26 cellular contexts compared by ENCODE assay signal in the genomic region with DNA sequence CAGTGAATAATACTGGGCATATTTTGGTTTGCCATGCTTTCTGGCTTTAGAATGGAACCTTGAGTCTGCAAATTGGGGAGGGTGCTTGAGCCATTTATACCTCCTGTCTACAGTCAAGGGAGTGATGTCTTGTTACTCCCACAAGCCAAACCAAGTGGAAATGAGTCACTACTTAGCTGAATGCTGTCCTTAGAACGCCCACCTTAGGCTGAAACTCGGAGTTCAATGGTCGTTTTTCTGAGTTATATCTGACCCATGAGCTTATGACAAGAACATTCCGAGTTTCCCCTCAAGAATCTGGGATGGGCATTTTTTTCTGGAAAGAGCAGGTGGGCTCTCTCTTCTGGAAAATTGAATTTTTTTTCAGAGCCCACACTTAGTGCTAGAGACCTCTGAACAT. TPM values are rescaled to one million over a fixed set of nuclear protein-coding genes. Genes with fewer than 3 reads are reported as not detected.
"Had no signal": no experiment of that assay in that cellular context is flagged by ENCODE, and none has a peak within 500 bp of the region (broad histone marks: within the 10 kb centered on the region; RNA-seq: fewer than 3 reads in every experiment).

No MANE protein-coding gene starts in this region.

- H3K4me1 ChIP-seq: gastroesophageal sphincter, heart left ventricle, left lung, psoas muscle, upper lobe of left lung had no signal

- H3K36me3 Mint-ChIP-seq: brain had no signal

- H3K27ac Mint-ChIP-seq: activated naive CD4-positive, alpha-beta T cell treated with anti-CD3 and anti-CD28 coated beads, Interleukin-2, amount 50 U/mL, for 72 hours; activated T-cell treated with anti-CD3 and anti-CD28 coated beads, Interleukin-2, amount 50 U/mL, for 72 hours; brain; naive thymus-derived CD8-positive, alpha-beta T cell had no signal

- DNase-seq: activated CD4-positive, alpha-beta T cell treated with anti-CD3 and anti-CD28 coated beads for 1 hour; activated CD4-positive, alpha-beta T cell treated with anti-CD3 and anti-CD28 coated beads, Interleukin-2, amount 50 U/mL, for 4 hours; activated gamma-delta T cell; activated T-cell treated with anti-CD3 and anti-CD28 coated beads, Interleukin-2, amount 50 U/mL, for 72 hours; amniotic stem cell; central memory CD4-positive, alpha-beta T cell; heart left ventricle; left lung; naive thymus-derived CD8-positive, alpha-beta T cell; ovary; psoas muscle; right cardiac atrium; stimulated activated CD4-positive, alpha-beta T cell treated with anti-CD3 and anti-CD28 coated beads, Interleukin-4, amount 100 ng/mL, for 1 hour; T1000; upper lobe of left lung had no signal

- H3K4me3 Mint-ChIP-seq: activated T-cell treated with anti-CD3 and anti-CD28 coated beads, Interleukin-2, amount 50 U/mL, for 72 hours; brain; naive thymus-derived CD8-positive, alpha-beta T cell had no signal

- H3K27me3 ChIP-seq: heart left ventricle, left lung, ovary, upper lobe of left lung had no signal

- ATAC-seq: gastroesophageal sphincter; heart left ventricle; left lung; naive thymus-derived CD8-positive, alpha-beta T cell; psoas muscle; right cardiac atrium had no signal

- H3K27ac ChIP-seq: gastroesophageal sphincter, heart left ventricle, left lung, ovary, psoas muscle, skin epidermis, thoracic aorta, upper lobe of left lung had no signal

- H3K4me3 ChIP-seq: gastroesophageal sphincter, heart left ventricle, left lung, ovary, psoas muscle, skin epidermis, thoracic aorta, upper lobe of left lung had no signal

- H3K9me3 ChIP-seq: ovary had no signal

- FAIRE-seq: colon had no signal

- H3K4me1 Mint-ChIP-seq: brain; naive thymus-derived CD8-positive, alpha-beta T cell had no signal

- H3K36me3 ChIP-seq: gastroesophageal sphincter, heart left ventricle, left lung, ovary, thoracic aorta, upper lobe of left lung had no signal

RNA-seq across cellular contexts. Expression of a gene that starts 17.4 kb away (rescaled TPM):
- total RNA-seq: activated CD8-positive, alpha-beta memory T cell treated with anti-CD3 and anti-CD28 coated beads for 36 hours; activated naive CD4-positive, alpha-beta T cell treated with anti-CD3 and anti-CD28 coated beads, Interleukin-2, amount 50 U/mL, for 72 hours; activated T-cell treated with anti-CD3 and anti-CD28 coated beads, Interleukin-2, amount 50 U/mL, for 72 hours; epithelial cell of proximal tubule; gastroesophageal sphincter; heart left ventricle; kidney epithelial cell; lung microvascular endothelial cell; naive thymus-derived CD8-positive, alpha-beta T cell; psoas muscle; T-helper 1 cell treated with Interleukin-12 subunit alpha and Interleukin-12 subunit beta and Interleukin-4 antibody, amounts not matched to agents 30 ng/mL and 1 ng/mL, for 36 hours had no signal
